25 cellular contexts compared by ENCODE assay signal in genomic region chr15:79042213-79042928, GRCh38. TPM values are rescaled to one million over a fixed set of nuclear protein-coding genes. Genes with fewer than 3 reads are reported as not detected.
"Had no signal": no experiment of that assay in that cellular context is flagged by ENCODE, and none has a peak within 500 bp of the region (broad histone marks: within the 10 kb centered on the region; RNA-seq: fewer than 3 reads in every experiment).

No MANE protein-coding gene starts in this region.

- H3K4me1 ChIP-seq: esophagus squamous epithelium, heart left ventricle, parathyroid adenoma, psoas muscle, spleen, testis, tibial nerve, upper lobe of right lung had no signal

- DNase-seq: effector memory CD8-positive, alpha-beta T cell; esophagus squamous epithelium; foreskin melanocyte; heart left ventricle; hypothalamus; kidney glomerular epithelial cell; mesendoderm; naive B cell; psoas muscle; retina; spleen; stimulated activated CD4-positive, alpha-beta T cell treated with anti-CD3 and anti-CD28 coated beads, Interleukin-15, amount 100 ng/mL, for 24 hours; stimulated activated CD4-positive, alpha-beta T cell treated with anti-CD3 and anti-CD28 coated beads, Interleukin-1b, Interleukin-23, amount 100 ng/mL, for 48 hours; stimulated activated CD4-positive, alpha-beta T cell treated with anti-CD3 and anti-CD28 coated beads, Interleukin-4, amount 100 ng/mL, for 24 hours; stimulated activated naive B cell treated with anti-CD40 and anti-IgM and Interleukin-4, amounts not matched to agents 10 μg/mL and 1 μg/mL and 100 μg/mL, for 72 hours; stimulated activated naive CD8-positive, alpha-beta T cell treated with anti-CD3 and anti-CD28 coated beads, Interleukin-15, amount 100 ng/mL, for 72 hours; testis; upper lobe of right lung had no signal

- H3K9me3 Mint-ChIP-seq: effector memory CD8-positive, alpha-beta T cell had no signal

- H3K4me3 Mint-ChIP-seq: dendritic cell treated with granulocyte-macrophage colony-stimulating factor and Interleukin-4, amounts not matched to agents 40 ng/mL and 50 ng/mL, for 4 days; effector memory CD8-positive, alpha-beta T cell; naive B cell; nephron; stimulated activated naive B cell treated with anti-CD40 and anti-IgM and Interleukin-4, amounts not matched to agents 10 μg/mL and 1 μg/mL and 100 μg/mL, for 72 hours; stimulated activated naive CD8-positive, alpha-beta T cell treated with anti-CD3 and anti-CD28 coated beads, Interleukin-15, amount 100 ng/mL, for 72 hours had no signal

- H3K27me3 ChIP-seq: spleen, testis, tibial nerve, upper lobe of right lung had no signal

- H3K27ac ChIP-seq: esophagus squamous epithelium, heart left ventricle, parathyroid adenoma, psoas muscle, spleen, testis, tibial nerve, upper lobe of right lung had no signal

- ATAC-seq: effector memory CD8-positive, alpha-beta T cell; heart left ventricle; psoas muscle; sciatic nerve; stimulated activated naive B cell treated with anti-CD40 and anti-IgM and Interleukin-4, amounts not matched to agents 10 μg/mL and 1 μg/mL and 100 μg/mL, for 72 hours; stimulated activated naive CD8-positive, alpha-beta T cell treated with anti-CD3 and anti-CD28 coated beads, Interleukin-15, amount 100 ng/mL, for 72 hours; upper lobe of right lung had no signal

- H3K27ac Mint-ChIP-seq: dendritic cell treated with granulocyte-macrophage colony-stimulating factor and Interleukin-4, amounts not matched to agents 40 ng/mL and 50 ng/mL, for 4 days; effector memory CD8-positive, alpha-beta T cell; naive B cell; nephron; stimulated activated naive B cell treated with anti-CD40 and anti-IgM and Interleukin-4, amounts not matched to agents 10 μg/mL and 1 μg/mL and 100 μg/mL, for 72 hours; stimulated activated naive CD8-positive, alpha-beta T cell treated with anti-CD3 and anti-CD28 coated beads, Interleukin-15, amount 100 ng/mL, for 72 hours had no signal

- H3K4me3 ChIP-seq: esophagus squamous epithelium, heart left ventricle, psoas muscle, spleen, testis, tibial nerve, upper lobe of right lung had no signal

- H3K9me3 ChIP-seq: psoas muscle, testis had no signal

- H3K4me1 Mint-ChIP-seq: naive B cell; nephron; stimulated activated naive CD8-positive, alpha-beta T cell treated with anti-CD3 and anti-CD28 coated beads, Interleukin-15, amount 100 ng/mL, for 72 hours had no signal

- H3K36me3 ChIP-seq: esophagus squamous epithelium, heart left ventricle, spleen, upper lobe of right lung had no signal

RNA-seq across cellular contexts. Expression of gene RASGRF1, which starts 48.2 kb away (rescaled TPM):
- total RNA-seq: psoas muscle, skeletal muscle tissue had no signal
- polyA plus RNA-seq: heart left ventricle, liver had no signal
